ENCODE assay signal across 17 cellular contexts in the genomic region with DNA sequence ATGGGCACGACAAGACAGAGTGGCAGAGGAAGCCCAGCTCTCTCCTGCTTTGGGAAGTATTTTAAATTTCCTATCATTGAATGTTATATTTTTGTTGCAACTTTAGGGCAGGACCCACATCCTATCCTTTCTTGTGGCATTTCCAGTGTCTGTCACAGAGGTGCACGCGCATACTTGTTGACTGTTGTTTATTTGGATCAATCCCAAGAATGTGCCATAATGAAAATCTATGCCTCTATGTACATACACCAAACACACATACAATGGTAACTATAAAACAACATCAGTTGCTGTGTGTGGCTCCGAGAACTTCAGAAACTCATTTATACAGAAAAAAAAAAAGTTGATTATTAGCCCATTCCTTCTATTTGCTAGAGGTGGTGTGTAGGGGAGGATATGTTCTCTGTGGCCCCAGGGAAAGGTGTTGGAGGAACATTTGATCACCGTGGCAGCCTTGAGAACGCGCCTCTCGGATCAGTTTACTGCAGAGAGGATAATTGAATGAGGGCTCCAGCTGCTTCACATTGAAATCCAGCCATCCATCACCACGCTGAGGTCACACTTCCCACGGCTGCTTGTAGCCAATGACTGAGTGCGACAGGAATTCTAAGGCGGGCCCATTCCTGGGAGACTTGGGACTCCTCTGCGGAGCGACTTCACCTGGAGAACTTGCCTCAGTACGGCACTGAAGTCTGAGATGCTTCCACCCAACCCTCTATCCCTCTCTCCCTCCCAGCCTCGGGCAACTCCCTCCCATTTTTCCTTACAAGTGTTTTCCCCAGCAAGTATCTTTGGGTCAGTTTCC. TPM values are rescaled to one million over a fixed set of nuclear protein-coding genes. Genes with fewer than 3 reads are reported as not detected.
DNase-seq lines count a peak whose midpoint lies in the region; ATAC-seq and TF ChIP-seq lines count a peak whose summit lies in the region.
"Had no signal": no experiment of that assay in that cellular context is flagged by ENCODE, and none has a peak within 500 bp of the region (broad histone marks: within the 10 kb centered on the region; RNA-seq: fewer than 3 reads in every experiment).

No MANE protein-coding gene starts in this region.

- intact Hi-C loops in right cardiac atrium (cut with DNase I), result no loop called here
- intact Hi-C loops in left ventricle myocardium inferior (cut with micrococcal nuclease), result no loop called here

- no peak overlapping the region for H3K9ac ChIP-seq in iPS-15b (ENCODE audit: low read depth, low read length)
- H3K9ac ChIP-seq: parathyroid adenoma had no signal

- H3K27ac ChIP-seq in right cardiac atrium (ENCODE audit: low read length) (peak overlapping the region; percentile 5), left ventricle myocardium inferior (replicated peaks) (no peak overlapping the region)
- H3K27ac ChIP-seq: A549, lower lobe of right lung, parathyroid adenoma, SJSA1 had no signal

- peaks cover 2% of the 10 kb centered on the region for H3K4me1 ChIP-seq in right cardiac atrium (ENCODE audit: control insufficient read depth, insufficient read depth, low read length)
- H3K4me1 ChIP-seq in left ventricle myocardium inferior, result peaks cover 29% of the 10 kb centered on the region
- peaks cover 9% of the 10 kb centered on the region for H3K4me1 ChIP-seq in iPS-15b (ENCODE audit: control insufficient read depth, insufficient read depth, low read length)
- H3K4me1 ChIP-seq: A549, lower lobe of right lung, parathyroid adenoma, SJSA1 had no signal

- H3K9me3 ChIP-seq in right cardiac atrium (ENCODE audit: control insufficient read depth, low read length) (no peaks in the 10 kb centered on the region), left ventricle myocardium inferior (replicated peaks) (no peaks in the 10 kb centered on the region), iPS-15b (ENCODE audit: control insufficient read depth, insufficient read depth, low read length) (no peaks in the 10 kb centered on the region)
- H3K9me3 ChIP-seq: A549, lower lobe of right lung, SJSA1 had no signal

- H3K27me3 ChIP-seq in right cardiac atrium (ENCODE audit: control insufficient read depth, insufficient read depth) (no peaks in the 10 kb centered on the region), left ventricle myocardium inferior (ENCODE audit: low read depth) (no peaks in the 10 kb centered on the region), iPS-15b (ENCODE audit: control insufficient read depth, insufficient read depth, low read length) (no peaks in the 10 kb centered on the region)
- H3K27me3 ChIP-seq: SJSA1 had no signal

- ATAC-seq in right cardiac atrium, result no peak
- ATAC-seq: A549, lower lobe of right lung had no signal

- no peak for DNase-seq in right cardiac atrium
- DNase-seq in left ventricle myocardium inferior, result no peak
- DNase-seq in NCI-H748 treated with DMSO at 0.1 percent for 48 hours (lab: John Stamatoyannopoulos, UW), result peak; percentile 65
- no peak for DNase-seq in medulla oblongata (ENCODE audit: extremely low spot score)
- DNase-seq in C1 segment of cervical spinal cord (lab: John Stamatoyannopoulos, UW), result no peak
- DNase-seq in occipital lobe (lab: John Stamatoyannopoulos, UW), result no peak
- no peak for DNase-seq in activated T-cell treated with anti-CD3 and anti-CD28 coated beads for 4 hours
- DNase-seq: activated effector memory CD4-positive, alpha-beta T cell treated with Interleukin-2 at 50 U/mL for 16 hours; cerebellar nuclear complex; lower lobe of right lung; NCI-H226; stimulated activated CD4-positive, alpha-beta T cell treated with anti-CD3 and anti-CD28 coated beads, Interleukin-4, amount 100 ng/mL, for 1 hour had no signal

- no peaks in the 10 kb centered on the region for H3K36me3 ChIP-seq in left ventricle myocardium inferior
- no peaks in the 10 kb centered on the region for H3K36me3 ChIP-seq in iPS-15b (ENCODE audit: control insufficient read depth, insufficient read depth, low read length)
- H3K36me3 ChIP-seq: lower lobe of right lung, SJSA1 had no signal

- 40% methylated on average over 16 of the region's 16 CpGs for WGBS in right cardiac atrium

- no peak for TF ChIP-seq CTCF in left ventricle myocardium inferior (IDR thresholded peaks at IDR 0.05; ENCODE audit: borderline replicate concordance)

- H3K4me3 ChIP-seq in right cardiac atrium (ENCODE audit: low read length) (no peak overlapping the region), left ventricle myocardium inferior (no peak overlapping the region), iPS-15b (ENCODE audit: low read depth, low read length) (peak overlapping the region; percentile 34)
- H3K4me3 ChIP-seq: A549, lower lobe of right lung, SJSA1 had no signal

RNA-seq across cellular contexts. Expression of a gene that starts 19.6 kb away (rescaled TPM):
- total RNA-seq in right cardiac atrium (100 to 1,000 TPM; 422 to 570 (median 436) TPM), left ventricle myocardium inferior (726 TPM), occipital lobe (0.31 TPM)
- polyA plus RNA-seq in right cardiac atrium, result 714 TPM
- total RNA-seq: fibroblast of lung, lower lobe of right lung, SJSA1 had no signal
- polyA plus RNA-seq: fibroblast of lung had no signal

Comparison
In these comparisons a context has a peak if more than half of its experiments do, and no peak if none do; other contexts are left out.
1. RNA of a gene that starts 19.6 kb away (total RNA-seq): 726 TPM in left ventricle myocardium inferior (single experiment) and 422 to 570 TPM in right cardiac atrium; 0.31 TPM in occipital lobe (single experiment); every median in the first group is over 100 times any median in the second.